ENCODE assay signal across 10 cellular contexts in genomic region chr18:74672371-74672770, GRCh38.
"Had no signal": no experiment of that assay in that cellular context is flagged by ENCODE, and none has a peak within 500 bp of the region (broad histone marks: within the 10 kb centered on the region; RNA-seq: fewer than 3 reads in every experiment).

No MANE protein-coding gene starts in this region.

- H2AFZ ChIP-seq: GM23338 had no signal

- H3K4me3 Mint-ChIP-seq: GM23338, H9 had no signal

- H3K9ac ChIP-seq: KMS-11 had no signal

- H3K27ac Mint-ChIP-seq: GM23338, H9 had no signal

- FAIRE-seq: H1, H54 had no signal

- H3K4me2 ChIP-seq: GM23338, KMS-11 had no signal

- H3K27ac ChIP-seq: HL-60, KMS-11 had no signal

- H3K4me1 Mint-ChIP-seq: GM23338, H9 had no signal

- DNase-seq: H9, HCEC 1CT, IMR-90, Karpas-422, KBM-7 had no signal

- ATAC-seq: GM23338 had no signal

- H3K4me3 ChIP-seq: GM23338 had no signal
